Comparison of ENCODE assay signal across 2 cellular contexts in genomic region chr18:12336251-12336650, GRCh38.
TF ChIP-seq lines count a peak whose summit lies in the region.

No MANE protein-coding gene starts in this region.

TF ChIP-seq in A549, 52 proteins besides CTCF, POLR2A, EP300 and RAD21:
- TF ChIP-seq PBX3 (IDR thresholded peaks at IDR 0.05) (no peak), CBX8 (IDR thresholded peaks at IDR 0.05) (no peak), RARB (CRISPR knock-in tag; IDR thresholded peaks at IDR 0.05) (no peak), RNF2 (IDR thresholded peaks at IDR 0.05; ENCODE audit: borderline replicate concordance, low read depth) (no peak), SREBF2 (IDR thresholded peaks at IDR 0.05) (no peak)

TF ChIP-seq in H1, 55 proteins besides CTCF, POLR2A, EP300 and RAD21:
- TF ChIP-seq CTBP2 (IDR thresholded peaks at IDR 0.05; ENCODE audit: borderline replicate concordance, insufficient read depth, insufficient read length, low read length): peak; percentile 54
- TF ChIP-seq JUND (IDR thresholded peaks at IDR 0.05; ENCODE audit: low read length): 0 out of 2 replicates have a peak, but pooled peaks have one; percentile 47
- 0 out of 2 replicates have a peak, but pooled peaks have one; percentile 30 for TF ChIP-seq TAF1 (IDR thresholded peaks at IDR 0.05; ENCODE audit: low read depth, low read length)
- TF ChIP-seq TBP (IDR thresholded peaks at IDR 0.05; ENCODE audit: low read depth, low read length): 0 out of 2 replicates have a peak, but pooled peaks have one; percentile 46
- no peak for TF ChIP-seq RNF2 (IDR thresholded peaks at IDR 0.05; ENCODE audit: borderline replicate concordance, low read depth, low read length, missing control alignments, poor library complexity, severe bottlenecking)
- peak; percentile 15; the same call in 1 of the 2 replicates for TF ChIP-seq YY1 (IDR thresholded peaks at IDR 0.05; ENCODE audit: low read depth, low read length)
- TF ChIP-seq SIN3A (conservative IDR thresholded peaks at IDR 0.05 in 1 of 2, IDR thresholded peaks at IDR 0.05 in 1 of 2; ENCODE audit: low read depth in 1 of 2, low read length in 2 of 2): peak; percentile 39 to 63; a peak in 3 of 4 replicates
- peak; percentile 85 for TF ChIP-seq SP1 (IDR thresholded peaks at IDR 0.05; ENCODE audit: low read depth, low read length)
- peak; percentile 81 for TF ChIP-seq NANOG (IDR thresholded peaks at IDR 0.05; ENCODE audit: insufficient read depth, low read depth, low read length, poor library complexity, severe bottlenecking)
- peak; percentile 94 for TF ChIP-seq BACH1 (IDR thresholded peaks at IDR 0.05; ENCODE audit: low read length)
- peak in 1 of 2 experiments; percentile 70 for TF ChIP-seq BCL11A (IDR thresholded peaks at IDR 0.05; ENCODE audit: low read depth in 2 of 2, low read length in 2 of 2)
- TF ChIP-seq POLR2AphosphoS5 (IDR thresholded peaks at IDR 0.05; ENCODE audit: low read depth, low read length): peak; percentile 45; the same call in 1 of the 2 replicates
- peak; percentile 72 for TF ChIP-seq MAFK (IDR thresholded peaks at IDR 0.05; ENCODE audit: low read depth, low read length)
- no peak for TF ChIP-seq USF2 (IDR thresholded peaks at IDR 0.05; ENCODE audit: low read length)
- 0 out of 2 replicates have a peak, but pooled peaks have one; percentile 4 for TF ChIP-seq TCF12 (IDR thresholded peaks at IDR 0.05; ENCODE audit: low read depth, low read length)
- 0 out of 2 replicates have a peak, but pooled peaks have one; percentile 8 for TF ChIP-seq CHD2 (IDR thresholded peaks at IDR 0.05; ENCODE audit: low read length)
- no peak for TF ChIP-seq GTF2F1 (IDR thresholded peaks at IDR 0.05; ENCODE audit: borderline replicate concordance, low read depth, low read length)
- 0 out of 2 replicates have a peak, but pooled peaks have one; percentile 22 for TF ChIP-seq CEBPB (IDR thresholded peaks at IDR 0.05; ENCODE audit: low read depth, low read length)
- TF ChIP-seq EZH2 (IDR thresholded peaks at IDR 0.05; ENCODE audit: low read depth, low read length, severe bottlenecking): no peak
- TF ChIP-seq TEAD4 (IDR thresholded peaks at IDR 0.05; ENCODE audit: low read depth, low read length): peak; percentile 79
